1 cellular context compared by ENCODE assay signal in genomic region chr3:146020969-146021368, GRCh38.
TF ChIP-seq lines count a peak whose summit lies in the region.

No MANE protein-coding gene starts in this region.

TF ChIP-seq in HCT116, 20 proteins besides CTCF, POLR2A, EP300 and RAD21 (continued from another document):
- TF ChIP-seq YY1 (IDR thresholded peaks at IDR 0.05; ENCODE audit: extremely low read depth, insufficient replicate concordance, low read depth, low read length) (no peak), JUND (IDR thresholded peaks at IDR 0.05) (no peak), ATF3 (IDR thresholded peaks at IDR 0.05) (no peak), ZFX (IDR thresholded peaks at IDR 0.05) (no peak), ELF1 (IDR thresholded peaks at IDR 0.05; ENCODE audit: borderline replicate concordance, low read depth) (no peak), FOSL1 (IDR thresholded peaks at IDR 0.05; ENCODE audit: low read depth) (no peak), EZH2 (IDR thresholded peaks at IDR 0.05) (no peak), SIN3A (IDR thresholded peaks at IDR 0.05; ENCODE audit: low read depth) (no peak), CEBPB (IDR thresholded peaks at IDR 0.05; ENCODE audit: low read depth) (no peak)
- TF ChIP-seq, protein P1, sequence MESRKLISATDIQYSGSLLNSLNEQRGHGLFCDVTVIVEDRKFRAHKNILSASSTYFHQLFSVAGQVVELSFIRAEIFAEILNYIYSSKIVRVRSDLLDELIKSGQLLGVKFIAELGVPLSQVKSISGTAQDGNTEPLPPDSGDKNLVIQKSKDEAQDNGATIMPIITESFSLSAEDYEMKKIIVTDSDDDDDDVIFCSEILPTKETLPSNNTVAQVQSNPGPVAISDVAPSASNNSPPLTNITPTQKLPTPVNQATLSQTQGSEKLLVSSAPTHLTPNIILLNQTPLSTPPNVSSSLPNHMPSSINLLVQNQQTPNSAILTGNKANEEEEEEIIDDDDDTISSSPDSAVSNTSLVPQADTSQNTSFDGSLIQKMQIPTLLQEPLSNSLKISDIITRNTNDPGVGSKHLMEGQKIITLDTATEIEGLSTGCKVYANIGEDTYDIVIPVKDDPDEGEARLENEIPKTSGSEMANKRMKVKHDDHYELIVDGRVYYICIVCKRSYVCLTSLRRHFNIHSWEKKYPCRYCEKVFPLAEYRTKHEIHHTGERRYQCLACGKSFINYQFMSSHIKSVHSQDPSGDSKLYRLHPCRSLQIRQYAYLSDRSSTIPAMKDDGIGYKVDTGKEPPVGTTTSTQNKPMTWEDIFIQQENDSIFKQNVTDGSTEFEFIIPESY (IDR thresholded peaks at IDR 0.05; ENCODE audit: extremely low read depth, insufficient replicate concordance, low read length): no peak
